In genomic region chr4:142077048-142077447, GRCh38 we compare ENCODE assay signal across 21 cellular contexts.
"Had no signal": no experiment of that assay in that cellular context is flagged by ENCODE, and none has a peak within 500 bp of the region (broad histone marks: within the 10 kb centered on the region; RNA-seq: fewer than 3 reads in every experiment).

No MANE protein-coding gene starts in this region.

- H3K9me3 Mint-ChIP-seq: dendritic cell treated with granulocyte-macrophage colony-stimulating factor and Interleukin-4, amounts not matched to agents 40 ng/mL and 50 ng/mL, for 4 days; effector memory CD8-positive, alpha-beta T cell; stimulated activated effector memory CD8-positive, alpha-beta T cell treated with anti-CD3 and anti-CD28 coated beads, Interleukin-12 subunit alpha, Interleukin-12 subunit beta, amount 100 ng/mL, for 72 hours had no signal

- H3K27ac ChIP-seq: gastrocnemius medialis, heart right ventricle, neutrophil, psoas muscle, right lobe of liver, tibial artery, upper lobe of left lung, uterus had no signal

- H3K4me3 ChIP-seq: gastrocnemius medialis, heart right ventricle, mucosa of descending colon, psoas muscle, right lobe of liver, tibial artery, upper lobe of left lung, uterus had no signal

- H3K27me3 Mint-ChIP-seq: dendritic cell treated with granulocyte-macrophage colony-stimulating factor and Interleukin-4, amounts not matched to agents 40 ng/mL and 50 ng/mL, for 4 days; effector memory CD8-positive, alpha-beta T cell; naive thymus-derived CD8-positive, alpha-beta T cell had no signal

- H3K27me3 ChIP-seq: gastrocnemius medialis, heart right ventricle, neutrophil, right lobe of liver, tibial artery, upper lobe of left lung, uterus had no signal

- H3K27ac Mint-ChIP-seq: dendritic cell treated with granulocyte-macrophage colony-stimulating factor and Interleukin-4, amounts not matched to agents 40 ng/mL and 50 ng/mL, for 4 days; effector memory CD8-positive, alpha-beta T cell; stimulated activated effector memory CD8-positive, alpha-beta T cell treated with anti-CD3 and anti-CD28 coated beads, Interleukin-12 subunit alpha, Interleukin-12 subunit beta, amount 100 ng/mL, for 72 hours had no signal

- H3K36me3 ChIP-seq: gastrocnemius medialis, neutrophil, right lobe of liver, tibial artery, upper lobe of left lung, uterus had no signal

- H3K4me3 Mint-ChIP-seq: dendritic cell treated with granulocyte-macrophage colony-stimulating factor and Interleukin-4, amounts not matched to agents 40 ng/mL and 50 ng/mL, for 4 days; effector memory CD8-positive, alpha-beta T cell; naive thymus-derived CD8-positive, alpha-beta T cell; stimulated activated effector memory CD8-positive, alpha-beta T cell treated with anti-CD3 and anti-CD28 coated beads, Interleukin-12 subunit alpha, Interleukin-12 subunit beta, amount 100 ng/mL, for 72 hours had no signal

- ATAC-seq: effector memory CD8-positive, alpha-beta T cell; gastrocnemius medialis; heart right ventricle; left lobe of liver; mucosa of descending colon; naive thymus-derived CD8-positive, alpha-beta T cell; psoas muscle; right lobe of liver; stimulated activated effector memory CD8-positive, alpha-beta T cell treated with anti-CD3 and anti-CD28 coated beads, Interleukin-12 subunit alpha, Interleukin-12 subunit beta, amount 100 ng/mL, for 72 hours; stimulated activated naive CD8-positive, alpha-beta T cell treated with anti-CD3 and anti-CD28 coated beads, Interleukin-15, Interleukin-2, amounts not matched to agents 100 U/mL and 50 U/mL, for 24 hours had no signal

- H3K4me1 Mint-ChIP-seq: stimulated activated effector memory CD8-positive, alpha-beta T cell treated with anti-CD3 and anti-CD28 coated beads, Interleukin-12 subunit alpha, Interleukin-12 subunit beta, amount 100 ng/mL, for 72 hours had no signal

- DNase-seq: effector memory CD8-positive, alpha-beta T cell; erythroblast; gastrocnemius medialis; heart right ventricle; hypothalamus; kidney glomerular epithelial cell; mucosa of descending colon; naive thymus-derived CD8-positive, alpha-beta T cell; psoas muscle; retina; right lobe of liver; stimulated activated CD4-positive, alpha-beta T cell treated with anti-CD3 and anti-CD28 coated beads, Interleukin-4, amount 100 ng/mL, for 1 hour; stimulated activated CD8-positive, alpha-beta memory T cell treated with anti-CD3 and anti-CD28 coated beads, Interleukin-4, amount 100 ng/mL, for 48 hours; stimulated activated naive CD8-positive, alpha-beta T cell treated with anti-CD3 and anti-CD28 coated beads, Interleukin-15, Interleukin-2, amounts not matched to agents 100 U/mL and 50 U/mL, for 24 hours; tibial artery; upper lobe of left lung; uterus had no signal

- H3K9me3 ChIP-seq: gastrocnemius medialis, heart right ventricle, mucosa of descending colon, neutrophil, psoas muscle, right lobe of liver, tibial artery, upper lobe of left lung, uterus had no signal

- H3K4me1 ChIP-seq: gastrocnemius medialis, psoas muscle, right lobe of liver, tibial artery, upper lobe of left lung, uterus had no signal
